ENCODE assay signal across 9 cellular contexts in the genomic region with DNA sequence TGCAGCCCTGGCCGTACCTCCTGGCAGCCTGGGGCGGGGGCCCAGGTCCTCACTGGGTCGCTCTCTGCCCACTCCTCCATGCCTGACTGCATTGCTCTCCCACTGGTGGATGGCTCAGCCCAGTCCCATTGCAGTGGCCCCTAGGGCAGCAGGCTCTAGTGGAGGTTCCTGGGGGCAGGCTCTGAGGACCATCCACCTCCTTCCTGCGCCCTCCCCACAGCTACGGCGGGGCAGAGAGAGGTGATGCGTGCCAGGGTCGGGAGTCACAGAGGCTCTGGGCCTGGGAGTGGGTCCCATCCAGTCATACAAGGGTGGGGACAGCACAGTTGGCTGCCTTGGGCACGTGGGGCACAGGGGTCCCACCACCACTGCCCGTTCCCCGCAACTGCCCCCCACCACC. TPM values are rescaled to one million over a fixed set of nuclear protein-coding genes. Genes with fewer than 3 reads are reported as not detected.
"Had no signal": no experiment of that assay in that cellular context is flagged by ENCODE, and none has a peak within 500 bp of the region (broad histone marks: within the 10 kb centered on the region; RNA-seq: fewer than 3 reads in every experiment).

No MANE protein-coding gene starts in this region.

- DNase-seq: GOT3, H9, HCEC 1CT, KBM-7 had no signal

- H3K27ac Mint-ChIP-seq: H9, IgD-negative memory B cell had no signal

- H3K4me1 Mint-ChIP-seq: IgD-negative memory B cell had no signal

- FAIRE-seq: H54, HepG2 had no signal

- ATAC-seq: HepG2 had no signal

- H3K27ac ChIP-seq: HL-60 had no signal

- H3K4me3 Mint-ChIP-seq: H9, IgD-negative memory B cell had no signal

- H3K27me3 Mint-ChIP-seq: IgD-negative memory B cell had no signal

RNA-seq across cellular contexts. Expression of a gene that starts 44.0 kb away (rescaled TPM):
- total RNA-seq: H9, HepG2, HT1080 had no signal
- polyA plus RNA-seq: HepG2, IgD-negative memory B cell had no signal
